8 cellular contexts compared by ENCODE assay signal in the genomic region with DNA sequence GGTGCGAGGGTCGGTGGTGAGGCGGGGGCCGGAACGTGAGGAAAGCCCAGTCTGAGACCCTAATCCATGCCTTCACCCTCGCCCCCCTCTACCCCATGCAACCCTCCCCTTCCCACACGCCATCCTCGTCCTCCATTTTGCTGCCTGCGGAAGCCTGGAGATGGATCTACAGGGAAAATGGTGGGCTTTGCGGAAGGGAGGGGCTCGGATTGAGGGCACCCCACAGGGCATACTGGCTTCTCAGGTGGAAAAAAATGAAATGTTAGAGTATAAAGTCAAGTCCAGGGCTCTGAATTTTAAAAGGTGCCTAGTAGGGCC. TPM values are rescaled to one million over a fixed set of nuclear protein-coding genes. Genes with fewer than 3 reads are reported as not detected.
DNase-seq lines count a peak whose midpoint lies in the region; ATAC-seq and TF ChIP-seq lines count a peak whose summit lies in the region.

No MANE protein-coding gene starts in this region.

- H3F3A ChIP-seq in MM.1S (ENCODE audit: insufficient read depth, low read length), result no peaks in the 10 kb centered on the region

- H3K4me1 Mint-ChIP-seq in central memory CD8-positive, alpha-beta T cell, result peaks cover 5% of the 10 kb centered on the region

- no peak overlapping the region for H4K5ac ChIP-seq in mesendoderm (ENCODE audit: low read length)

- no peaks in the 10 kb centered on the region for H3K9me3 ChIP-seq in MM.1S (replicated peaks; ENCODE audit: insufficient read depth, low read length)
- no peaks in the 10 kb centered on the region for H3K9me3 ChIP-seq in upper lobe of left lung

- H3K4me1 ChIP-seq in MM.1S (ENCODE audit: low read length) (no peaks in the 10 kb centered on the region), mesendoderm (ENCODE audit: control insufficient read depth, low read depth, low read length) (no peaks in the 10 kb centered on the region), upper lobe of left lung (peaks cover 0 to 3% (median 0%) of the 10 kb centered on the region in 4 donors)

- H3K4me3 ChIP-seq in MM.1S (ENCODE audit: low read length), result peak overlapping the region; percentile 63; the same call in 1 of the 2 replicates
- peak overlapping the region; percentile 64 for H3K4me3 ChIP-seq in mesendoderm (ENCODE audit: low read length)
- peak overlapping the region in 3 of 4 donors; percentile 62 to 80 (median 68) for H3K4me3 ChIP-seq in upper lobe of left lung

- H2BK15ac ChIP-seq in mesendoderm (replicated peaks; ENCODE audit: low read depth), result no peak overlapping the region

- peaks cover 12% of the 10 kb centered on the region for H3K27me3 Mint-ChIP-seq in central memory CD8-positive, alpha-beta T cell

- H3K56ac ChIP-seq in mesendoderm (ENCODE audit: low read length), result peak overlapping the region; percentile 88

- H3K9me3 Mint-ChIP-seq in central memory CD8-positive, alpha-beta T cell, result no peaks in the 10 kb centered on the region

- no peak overlapping the region for H2BK5ac ChIP-seq in mesendoderm (ENCODE audit: low read length)

- H3K27ac ChIP-seq in MM.1S (ENCODE audit: low read length) (no peak overlapping the region), mesendoderm (ENCODE audit: low read depth, low read length) (no peak overlapping the region), upper lobe of left lung (peak overlapping the region; percentile 84 to 89 (median 87))

- ATAC-seq in central memory CD8-positive, alpha-beta T cell (replicated peaks; ENCODE audit: extremely low read depth, poor library complexity, severe bottlenecking), result no peak
- peak; percentile 28 to 51 for ATAC-seq in upper lobe of left lung (ENCODE audit: low FRiP score in 2 of 2)

- no peaks in the 10 kb centered on the region for H3K79me2 ChIP-seq in MM.1S (ENCODE audit: low read length)
- H3K79me2 ChIP-seq in mesendoderm (ENCODE audit: control insufficient read depth, insufficient read depth, low read length), result no peaks in the 10 kb centered on the region

- peak overlapping the region; percentile 69; the same call in 1 of the 2 replicates for H3K4me2 ChIP-seq in MM.1S (ENCODE audit: low read depth, low read length)
- peak overlapping the region; percentile 50 for H3K4me2 ChIP-seq in mesendoderm (ENCODE audit: low read length)

- H3K36me3 ChIP-seq in MM.1S (replicated peaks; ENCODE audit: insufficient read depth, low read length), result no peaks in the 10 kb centered on the region
- no peaks in the 10 kb centered on the region for H3K36me3 ChIP-seq in mesendoderm (ENCODE audit: control insufficient read depth, insufficient read depth, low read length)
- H3K36me3 ChIP-seq in upper lobe of left lung, result no peaks in the 10 kb centered on the region

- no peak overlapping the region for H4K8ac ChIP-seq in mesendoderm (ENCODE audit: low read depth, low read length)

- no peak overlapping the region for H2AFZ ChIP-seq in MM.1S (ENCODE audit: low read length)

- no peak for TF ChIP-seq EP300 in upper lobe of left lung (IDR thresholded peaks at IDR 0.05)

- peak overlapping the region; percentile 99 for H3K18ac ChIP-seq in mesendoderm (ENCODE audit: low read length)

- H3K4ac ChIP-seq in mesendoderm (ENCODE audit: low read depth, low read length), result peak overlapping the region; percentile 99

- H3K79me1 ChIP-seq in mesendoderm (ENCODE audit: low read length), result no peaks in the 10 kb centered on the region

- peak overlapping the region; percentile 41 for H3K27ac Mint-ChIP-seq in central memory CD8-positive, alpha-beta T cell (ENCODE audit: low read depth)

- H3K27me3 ChIP-seq in MM.1S (replicated peaks; ENCODE audit: insufficient read depth, low read length) (no peaks in the 10 kb centered on the region), mesendoderm (ENCODE audit: insufficient read depth, low read length, poor library complexity) (no peaks in the 10 kb centered on the region), upper lobe of left lung (no peaks in the 10 kb centered on the region)

- H2BK120ac ChIP-seq in mesendoderm (ENCODE audit: low read depth, low read length), result peak overlapping the region; percentile 65

- WGBS in mesendoderm (ENCODE audit: extremely low coverage, insufficient coverage, low lambda C conversion rate), result no CpG with 5 or more reads among the region's 11 CpGs
- WGBS in upper lobe of left lung, 2 donors, result 41 to 51% methylated on average over 2 to 10 of the region's 11 CpGs

- no peaks in the 10 kb centered on the region for H4K20me1 ChIP-seq in MM.1S (ENCODE audit: insufficient read depth, low read length)

- H2AK5ac ChIP-seq in mesendoderm (ENCODE audit: low read length), result no peak overlapping the region

- no peak for TF ChIP-seq POLR2A in upper lobe of left lung (IDR thresholded peaks at IDR 0.05)

- no peak overlapping the region for H3K9ac ChIP-seq in MM.1S (ENCODE audit: low read length)
- H3K9ac ChIP-seq in mesendoderm (ENCODE audit: low read length), result peak overlapping the region; percentile 83

- TF ChIP-seq CTCF in MM.1S (IDR thresholded peaks at IDR 0.05; ENCODE audit: low read length), result no peak
- TF ChIP-seq CTCF in upper lobe of left lung (IDR thresholded peaks at IDR 0.05), result no peak

- H3K9me2 ChIP-seq in MM.1S (replicated peaks; ENCODE audit: insufficient read depth, low read length), result no peaks in the 10 kb centered on the region

- DNase-seq in GDM1 (lab: John Stamatoyannopoulos, UW) (peak; percentile 37), MM.1S (no peak), mesendoderm (no peak), upper lobe of left lung (no peak), SHP77 treated with DMSO at 0.1 percent for 48 hours (lab: John Stamatoyannopoulos, UW) (no peak), pons (ENCODE audit: low spot score) (no peak)
- DNase-seq in central memory CD8-positive, alpha-beta T cell (ENCODE audit: low spot score in 2 of 2), result no peak
- DNase-seq in activated naive CD4-positive, alpha-beta T cell treated with Interleukin-2 at 50 U/mL for 16 hours, result no peak

- H3K36me3 Mint-ChIP-seq in central memory CD8-positive, alpha-beta T cell (ENCODE audit: insufficient read depth), result peaks cover 3% of the 10 kb centered on the region

- peak overlapping the region; percentile 84 for H3K4me3 Mint-ChIP-seq in central memory CD8-positive, alpha-beta T cell

- no peak overlapping the region for H3K23ac ChIP-seq in mesendoderm (ENCODE audit: low read length)

RNA-seq across cellular contexts. Expression of a gene that starts 0.8 kb away (rescaled TPM):
- 127 TPM for polyA plus RNA-seq in mesendoderm (2013, experiment 1 of 2)
- polyA plus RNA-seq in mesendoderm (2013, experiment 2 of 2), result 122 TPM
- total RNA-seq in upper lobe of left lung, result 10 to 100 TPM; 13.6 to 63.6 (median 34.6) TPM

RNA-seq across cellular contexts. Expression of a gene that starts 39.2 kb away (rescaled TPM):
- 214 TPM for polyA plus RNA-seq in mesendoderm (2013, experiment 1 of 2)
- polyA plus RNA-seq in mesendoderm (2013, experiment 2 of 2), result 208 TPM
- total RNA-seq in upper lobe of left lung, result 10 to 100 TPM; 24.1 to 74.5 (median 41.7) TPM

Comparison
In these comparisons a context has a peak if more than half of its experiments do, and no peak if none do; other contexts are left out.
1. H3K27ac ChIP-seq: peak in upper lobe of left lung (4 of 4); none in MM.1S (single experiment) and mesendoderm (single experiment).
2. Peak in every context shown above with its lines, with median percentiles within 50 percentile points of each other: H3K4me3 ChIP-seq.